ENCODE assay signal across 14 cellular contexts in genomic region chr7:12357508-12357907, GRCh38. TPM values are rescaled to one million over a fixed set of nuclear protein-coding genes. Genes with fewer than 3 reads are reported as not detected.
DNase-seq lines count a peak whose midpoint lies in the region; ATAC-seq and TF ChIP-seq lines count a peak whose summit lies in the region.
"Had no signal": no experiment of that assay in that cellular context is flagged by ENCODE, and none has a peak within 500 bp of the region (broad histone marks: within the 10 kb centered on the region; RNA-seq: fewer than 3 reads in every experiment).

No MANE protein-coding gene starts in this region.

- no peak overlapping the region for H3K4me3 Mint-ChIP-seq in mesothelial cell of epicardium
- H3K4me3 Mint-ChIP-seq: activated naive CD8-positive, alpha-beta T cell treated with anti-CD3 and anti-CD28 coated beads, Interleukin-2, amount 10 ng/mL, durations not matched to agents 7 days and 5 days; CD4-positive, CD25-positive, alpha-beta regulatory T cell; HFFc6 had no signal

- ATAC-seq in GM18870 (IDR thresholded peaks at IDR 0.05; ENCODE audit: unreplicated experiment): peak; percentile 92
- ATAC-seq in GM21723 (IDR thresholded peaks at IDR 0.05; ENCODE audit: unreplicated experiment): peak; percentile 77
- ATAC-seq in HG03175 (IDR thresholded peaks at IDR 0.05; ENCODE audit: unreplicated experiment): peak; percentile 77

- peaks cover 7% of the 10 kb centered on the region for H3K4me1 Mint-ChIP-seq in mesothelial cell of epicardium
- H3K4me1 Mint-ChIP-seq: activated naive CD8-positive, alpha-beta T cell treated with anti-CD3 and anti-CD28 coated beads, Interleukin-2, amount 10 ng/mL, durations not matched to agents 7 days and 5 days; CD4-positive, CD25-positive, alpha-beta regulatory T cell had no signal

- peak overlapping the region; percentile 31 for H3K27ac Mint-ChIP-seq in mesothelial cell of epicardium
- H3K27ac Mint-ChIP-seq: activated naive CD8-positive, alpha-beta T cell treated with anti-CD3 and anti-CD28 coated beads, Interleukin-2, amount 10 ng/mL, durations not matched to agents 7 days and 5 days; CD4-positive, CD25-positive, alpha-beta regulatory T cell; HFFc6 had no signal

- no peak for TF ChIP-seq CTCF in mesothelial cell of epicardium (IDR thresholded peaks at IDR 0.05; ENCODE audit: unreplicated experiment)

- no peaks in the 10 kb centered on the region for H3K9me3 Mint-ChIP-seq in mesothelial cell of epicardium
- H3K9me3 Mint-ChIP-seq: activated naive CD8-positive, alpha-beta T cell treated with anti-CD3 and anti-CD28 coated beads, Interleukin-2, amount 10 ng/mL, durations not matched to agents 7 days and 5 days had no signal

- DNase-seq in mesothelial cell of epicardium (ENCODE audit: low spot score in 2 of 2, unreplicated experiment in 2 of 2) (no peak), SK-N-DZ (ENCODE audit: low spot score) (no peak), HT-29 (ENCODE audit: low spot score) (no peak), occipital lobe (lab: John Stamatoyannopoulos, UW) (no peak)
- DNase-seq: activated naive CD8-positive, alpha-beta T cell treated with anti-CD3 and anti-CD28 coated beads, Interleukin-2, amount 10 ng/mL, durations not matched to agents 7 days and 5 days; CD4-positive, CD25-positive, alpha-beta regulatory T cell; HFFc6; IMR-90; NCI-H187 treated with DMSO at 0.1 percent for 48 hours; SK-N-SH; small intestine had no signal

- H3K36me3 Mint-ChIP-seq in mesothelial cell of epicardium: peaks cover 35% of the 10 kb centered on the region
- H3K36me3 Mint-ChIP-seq: activated naive CD8-positive, alpha-beta T cell treated with anti-CD3 and anti-CD28 coated beads, Interleukin-2, amount 10 ng/mL, durations not matched to agents 7 days and 5 days; CD4-positive, CD25-positive, alpha-beta regulatory T cell had no signal

- H3K27me3 Mint-ChIP-seq in mesothelial cell of epicardium (ENCODE audit: low read depth): no peaks in the 10 kb centered on the region

RNA-seq across cellular contexts. Expression of gene VWDE, which starts 46.2 kb away (rescaled TPM):
- total RNA-seq in mesothelial cell of epicardium: 23.8 to 24.7 TPM (median 24.3 TPM) in 3 replicates
- 0.88 and 2.4 TPM in 2 replicates for polyA plus RNA-seq in SK-N-DZ (2014; cell fraction: cytosol; rRNA removed)
- polyA plus RNA-seq in SK-N-DZ (2014; cell fraction: nucleus; rRNA removed): 4.6 and 5.2 TPM in 2 replicates
- not detected in 2 replicates for total RNA-seq in HT-29 (2014; rRNA removed; shearing (Covaris generic))
- total RNA-seq in occipital lobe: 1.4 TPM
- total RNA-seq: HFFc6 had no signal
- polyA plus RNA-seq: SK-N-SH had no signal

Comparison
In these comparisons a context has a peak if more than half of its experiments do, and no peak if none do; other contexts are left out.
1. RNA of gene VWDE, which starts 46.2 kb away (total RNA-seq): 23.8 to 24.7 TPM in mesothelial cell of epicardium; 1.4 TPM in occipital lobe (single experiment) and not detected in HT-29; every median in the first group is over 10 times any median in the second.
2. Peak in every context shown above with its lines, with median percentiles within 50 percentile points of each other: ATAC-seq.